ENCODE assay signal across 25 cellular contexts in genomic region chr9:87322840-87323635, GRCh38.
DNase-seq lines count a peak whose midpoint lies in the region; FAIRE-seq and TF ChIP-seq lines count a peak whose summit lies in the region.
"Had no signal": no experiment of that assay in that cellular context is flagged by ENCODE, and none has a peak within 500 bp of the region (broad histone marks: within the 10 kb centered on the region; RNA-seq: fewer than 3 reads in every experiment).

No MANE protein-coding gene starts in this region.

- 90% methylated on average over 3 of the region's 5 CpGs for WGBS in mesenchymal stem cell

- H3K27ac ChIP-seq in mesenchymal stem cell (ENCODE audit: low read length, poor library complexity, severe bottlenecking): no peak overlapping the region
- H3K27ac ChIP-seq: upper lobe of right lung had no signal

- no peak overlapping the region for H3K4me3 ChIP-seq in AG04449 (ENCODE audit: low read depth, low read length)
- no peak overlapping the region for H3K4me3 ChIP-seq in mesenchymal stem cell (ENCODE audit: insufficient read depth in 1 of 2, low read depth in 1 of 2, low read length in 2 of 2)
- H3K4me3 ChIP-seq: gastrocnemius medialis, sigmoid colon, upper lobe of right lung had no signal

- H2AFZ ChIP-seq in mesenchymal stem cell (ENCODE audit: low read depth, low read length): no peak overlapping the region

- H3K27me3 ChIP-seq in mesenchymal stem cell (ENCODE audit: control insufficient read depth in 1 of 2, insufficient read depth in 1 of 2, low read length in 2 of 2): no peaks in the 10 kb centered on the region
- H3K27me3 ChIP-seq: gastrocnemius medialis, sigmoid colon had no signal

- DNase-seq in AG04449 (ENCODE audit: low read depth, low spot score) (peak; percentile 33), HCEC 1CT (peak; percentile 76), chondrocyte (ENCODE audit: low spot score) (no peak), mesenchymal stem cell (no peak), ecto neural progenitor cell (ENCODE audit: low spot score) (no peak), D721Med (ENCODE audit: insufficient read length, low spot score) (no peak), NCI-H774 (lab: John Stamatoyannopoulos, UW) (no peak)
- DNase-seq in T-helper 2 cell treated with Interferon-gamma antibody and Interleukin-4, amounts not matched to agents 5 μg/mL and 100 μg/mL, for 36 hours (ENCODE audit: low spot score): no peak
- DNase-seq: activated CD8-positive, alpha-beta memory T cell treated with anti-CD3 and anti-CD28 coated beads, Interleukin-2, amount 10 ng/mL, durations not matched to agents 7 days and 5 days; activated naive CD8-positive, alpha-beta T cell treated with anti-CD3 and anti-CD28 coated beads, Interleukin-2, amount 50 U/mL, for 24 hours; caudate nucleus; CD4-positive, alpha-beta memory T cell; DMS79; effector memory CD4-positive, alpha-beta T cell; gastrocnemius medialis; midbrain; NCI-H526; OCI-M1; sigmoid colon; stimulated activated CD4-positive, alpha-beta T cell treated with anti-CD3 and anti-CD28 coated beads, Interleukin-2, amount 100 ng/mL, for 24 hours; stimulated activated naive CD8-positive, alpha-beta T cell treated with anti-CD3 and anti-CD28 coated beads, Interleukin-15, amount 100 ng/mL, for 72 hours; upper lobe of right lung had no signal

- H2BK12ac ChIP-seq in mesenchymal stem cell (ENCODE audit: low read length in 2 of 2): no peak overlapping the region

- TF ChIP-seq CTCF in AG04449 (IDR thresholded peaks at IDR 0.05; ENCODE audit: insufficient read depth, low read length, missing control alignments) (no peak), chondrocyte (IDR thresholded peaks at IDR 0.05) (no peak), D721Med (IDR thresholded peaks at IDR 0.05; ENCODE audit: insufficient read depth, missing control alignments) (no peak)

- no peak overlapping the region for H3K14ac ChIP-seq in mesenchymal stem cell (ENCODE audit: low read length in 2 of 2)

- H2BK120ac ChIP-seq in mesenchymal stem cell (ENCODE audit: low read depth, low read length): no peak overlapping the region

- no peak overlapping the region for H2AK5ac ChIP-seq in mesenchymal stem cell (ENCODE audit: low read length, severe bottlenecking)

- FAIRE-seq in D721Med (lab: Jason Lieb, UNC): no peak
- FAIRE-seq: GM18507, H54 had no signal

- H3K4me1 Mint-ChIP-seq in chondrocyte (ENCODE audit: low read depth): peaks cover 42% of the 10 kb centered on the region
- no peaks in the 10 kb centered on the region for H3K4me1 Mint-ChIP-seq in T-helper 2 cell treated with Interferon-gamma antibody and Interleukin-4, amounts not matched to agents 5 μg/mL and 100 μg/mL, for 36 hours (ENCODE audit: low read depth)
- H3K4me1 Mint-ChIP-seq: activated CD8-positive, alpha-beta memory T cell treated with anti-CD3 and anti-CD28 coated beads, Interleukin-2, amount 10 ng/mL, durations not matched to agents 7 days and 5 days; activated naive CD8-positive, alpha-beta T cell treated with anti-CD3 and anti-CD28 coated beads, Interleukin-2, amount 50 U/mL, for 24 hours; stimulated activated naive CD8-positive, alpha-beta T cell treated with anti-CD3 and anti-CD28 coated beads, Interleukin-15, amount 100 ng/mL, for 72 hours had no signal

- no peak overlapping the region for H3K4me3 Mint-ChIP-seq in chondrocyte (ENCODE audit: unreplicated experiment)
- H3K4me3 Mint-ChIP-seq in T-helper 2 cell treated with Interferon-gamma antibody and Interleukin-4, amounts not matched to agents 5 μg/mL and 100 μg/mL, for 36 hours: no peak overlapping the region
- H3K4me3 Mint-ChIP-seq: activated CD8-positive, alpha-beta memory T cell treated with anti-CD3 and anti-CD28 coated beads, Interleukin-2, amount 10 ng/mL, durations not matched to agents 7 days and 5 days; activated naive CD8-positive, alpha-beta T cell treated with anti-CD3 and anti-CD28 coated beads, Interleukin-2, amount 50 U/mL, for 24 hours; CD4-positive, alpha-beta memory T cell; stimulated activated naive CD8-positive, alpha-beta T cell treated with anti-CD3 and anti-CD28 coated beads, Interleukin-15, amount 100 ng/mL, for 72 hours had no signal

- no peak overlapping the region for H3K4ac ChIP-seq in mesenchymal stem cell (ENCODE audit: low read depth in 1 of 2, low read length in 2 of 2)

- H3K9ac ChIP-seq in mesenchymal stem cell (ENCODE audit: low read length): peak overlapping the region; percentile 70

- H4K8ac ChIP-seq in mesenchymal stem cell (ENCODE audit: low read length): no peak overlapping the region

- H3K27ac Mint-ChIP-seq in chondrocyte (ENCODE audit: unreplicated experiment): peak overlapping the region; percentile 50
- no peak overlapping the region for H3K27ac Mint-ChIP-seq in T-helper 2 cell treated with Interferon-gamma antibody and Interleukin-4, amounts not matched to agents 5 μg/mL and 100 μg/mL, for 36 hours
- H3K27ac Mint-ChIP-seq: activated CD8-positive, alpha-beta memory T cell treated with anti-CD3 and anti-CD28 coated beads, Interleukin-2, amount 10 ng/mL, durations not matched to agents 7 days and 5 days; activated naive CD8-positive, alpha-beta T cell treated with anti-CD3 and anti-CD28 coated beads, Interleukin-2, amount 50 U/mL, for 24 hours; activated T-helper 2 cell treated with anti-CD3 and anti-CD28 coated beads, Interferon-gamma antibody, Interleukin-2, Interleukin-4, amounts not matched to agents 10 μg/mL and 5 μg/mL and 100 μg/mL, durations not matched to agents 14 hours and 24 hours and 36 hours; CD4-positive, alpha-beta memory T cell; stimulated activated naive CD8-positive, alpha-beta T cell treated with anti-CD3 and anti-CD28 coated beads, Interleukin-15, amount 100 ng/mL, for 72 hours had no signal

- no peak overlapping the region for H4K91ac ChIP-seq in mesenchymal stem cell (ENCODE audit: low read length)

- no peak overlapping the region for H3K23ac ChIP-seq in mesenchymal stem cell (ENCODE audit: low read length in 2 of 2)

- H2BK5ac ChIP-seq in mesenchymal stem cell (ENCODE audit: low read depth, low read length, poor library complexity, severe bottlenecking): no peak overlapping the region

- H3K79me1 ChIP-seq in mesenchymal stem cell (replicated peaks; ENCODE audit: low read length, poor library complexity, severe bottlenecking): no peaks in the 10 kb centered on the region

- no peaks in the 10 kb centered on the region for H3K36me3 Mint-ChIP-seq in chondrocyte (ENCODE audit: low read depth)
- no peaks in the 10 kb centered on the region for H3K36me3 Mint-ChIP-seq in T-helper 2 cell treated with Interferon-gamma antibody and Interleukin-4, amounts not matched to agents 5 μg/mL and 100 μg/mL, for 36 hours (ENCODE audit: low read depth)
- H3K36me3 Mint-ChIP-seq: activated CD8-positive, alpha-beta memory T cell treated with anti-CD3 and anti-CD28 coated beads, Interleukin-2, amount 10 ng/mL, durations not matched to agents 7 days and 5 days; CD4-positive, alpha-beta memory T cell had no signal

- H2BK15ac ChIP-seq in mesenchymal stem cell (ENCODE audit: low read depth, poor library complexity, severe bottlenecking): no peak overlapping the region

- CTCF ChIA-PET in AG04449 (lab: Yijun Ruan, JAX): interaction anchor here (0.9 to 9.1 kb wide), 8 partner anchors 129 to 908 kb away, joined by 3 to 79 read pairs (median 32); partner anchors contain the start of gene GAS1

- no peaks in the 10 kb centered on the region for H3K36me3 ChIP-seq in mesenchymal stem cell (ENCODE audit: control insufficient read depth in 1 of 2, insufficient read depth in 2 of 2, low read depth in 1 of 2, low read length in 2 of 2)
- H3K36me3 ChIP-seq: gastrocnemius medialis, sigmoid colon, upper lobe of right lung had no signal

- peaks cover 3% of the 10 kb centered on the region for H3K9me3 ChIP-seq in mesenchymal stem cell (ENCODE audit: control insufficient read depth, low read length)
- H3K9me3 ChIP-seq: gastrocnemius medialis, sigmoid colon, upper lobe of right lung had no signal

- H3K9me3 Mint-ChIP-seq in chondrocyte (ENCODE audit: low read depth): peaks cover 4% of the 10 kb centered on the region
- H3K9me3 Mint-ChIP-seq in T-helper 2 cell treated with Interferon-gamma antibody and Interleukin-4, amounts not matched to agents 5 μg/mL and 100 μg/mL, for 36 hours: no peaks in the 10 kb centered on the region
- H3K9me3 Mint-ChIP-seq: activated naive CD8-positive, alpha-beta T cell treated with anti-CD3 and anti-CD28 coated beads, Interleukin-2, amount 50 U/mL, for 24 hours; activated T-helper 2 cell treated with anti-CD3 and anti-CD28 coated beads, Interferon-gamma antibody, Interleukin-2, Interleukin-4, amounts not matched to agents 10 μg/mL and 5 μg/mL and 100 μg/mL, durations not matched to agents 14 hours and 24 hours and 36 hours; stimulated activated naive CD8-positive, alpha-beta T cell treated with anti-CD3 and anti-CD28 coated beads, Interleukin-15, amount 100 ng/mL, for 72 hours had no signal

- no peaks in the 10 kb centered on the region for H3K27me3 Mint-ChIP-seq in chondrocyte (ENCODE audit: low read depth)
- peaks cover 7% of the 10 kb centered on the region for H3K27me3 Mint-ChIP-seq in T-helper 2 cell treated with Interferon-gamma antibody and Interleukin-4, amounts not matched to agents 5 μg/mL and 100 μg/mL, for 36 hours (ENCODE audit: low read depth)

- POLR2A ChIA-PET in AG04449 (lab: Yijun Ruan, JAX): interaction anchor here (0.7 kb wide), 1 partner anchor 174 kb away, joined by 4 read pairs; no protein-coding TSS in a partner anchor

- H3K4me1 ChIP-seq in mesenchymal stem cell (ENCODE audit: control insufficient read depth, insufficient read depth, low read depth, low read length): peaks cover 1% of the 10 kb centered on the region
- H3K4me1 ChIP-seq: gastrocnemius medialis, upper lobe of right lung had no signal

- no peak overlapping the region for H3K18ac ChIP-seq in mesenchymal stem cell (ENCODE audit: low read depth in 1 of 2, low read length in 2 of 2)

- H3K4me2 ChIP-seq in mesenchymal stem cell (ENCODE audit: low read length, poor library complexity, severe bottlenecking): no peak overlapping the region

Comparison
In these comparisons a context has a peak if more than half of its experiments do, and no peak if none do; other contexts are left out.
1. DNase-seq: peak in AG04449 (single experiment) and HCEC 1CT (single experiment); none in chondrocyte (single experiment), mesenchymal stem cell (single experiment), ecto neural progenitor cell (single experiment), D721Med (single experiment), NCI-H774 (single experiment) and T-helper 2 cell treated with Interferon-gamma antibody and Interleukin-4, amounts not matched to agents 5 μg/mL and 100 μg/mL, for 36 hours (single experiment).